Comparison of ENCODE assay signal across 1 cellular context in the genomic region with DNA sequence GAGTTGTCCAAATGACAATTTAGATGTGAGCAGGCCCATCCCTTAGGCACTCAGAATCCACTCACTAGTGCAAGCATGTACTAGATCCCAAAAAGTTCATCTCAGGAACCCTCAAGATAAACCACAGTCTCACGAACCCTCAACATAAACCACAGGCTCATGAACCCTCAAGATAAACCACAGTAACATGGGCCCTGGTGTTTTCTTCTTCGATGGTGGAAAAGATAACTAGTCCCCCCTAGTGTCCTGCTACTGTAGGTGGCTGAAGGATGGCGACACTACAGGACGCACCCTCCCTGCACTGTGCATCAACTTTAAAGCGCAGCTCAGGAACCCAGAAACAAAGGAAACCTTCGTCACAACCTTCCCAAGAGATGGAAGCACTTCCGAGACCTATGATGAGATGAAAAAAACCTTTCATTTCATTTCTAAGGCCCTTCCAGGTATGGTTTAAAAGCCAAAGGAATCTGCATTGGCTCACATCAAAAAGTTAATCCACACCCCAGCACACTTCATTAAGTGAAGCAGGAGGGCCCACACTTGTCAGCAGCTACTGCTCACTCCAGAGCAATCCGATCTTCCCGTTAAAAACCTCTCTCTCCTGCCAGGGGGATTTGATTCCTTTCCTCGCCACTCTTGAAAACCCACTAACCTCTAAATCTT.
TF ChIP-seq lines count a peak whose summit lies in the region.

No MANE protein-coding gene starts in this region.

TF ChIP-seq in HepG2, 621 proteins besides CTCF, POLR2A, EP300 and RAD21:
- TF ChIP-seq, protein P1, sequence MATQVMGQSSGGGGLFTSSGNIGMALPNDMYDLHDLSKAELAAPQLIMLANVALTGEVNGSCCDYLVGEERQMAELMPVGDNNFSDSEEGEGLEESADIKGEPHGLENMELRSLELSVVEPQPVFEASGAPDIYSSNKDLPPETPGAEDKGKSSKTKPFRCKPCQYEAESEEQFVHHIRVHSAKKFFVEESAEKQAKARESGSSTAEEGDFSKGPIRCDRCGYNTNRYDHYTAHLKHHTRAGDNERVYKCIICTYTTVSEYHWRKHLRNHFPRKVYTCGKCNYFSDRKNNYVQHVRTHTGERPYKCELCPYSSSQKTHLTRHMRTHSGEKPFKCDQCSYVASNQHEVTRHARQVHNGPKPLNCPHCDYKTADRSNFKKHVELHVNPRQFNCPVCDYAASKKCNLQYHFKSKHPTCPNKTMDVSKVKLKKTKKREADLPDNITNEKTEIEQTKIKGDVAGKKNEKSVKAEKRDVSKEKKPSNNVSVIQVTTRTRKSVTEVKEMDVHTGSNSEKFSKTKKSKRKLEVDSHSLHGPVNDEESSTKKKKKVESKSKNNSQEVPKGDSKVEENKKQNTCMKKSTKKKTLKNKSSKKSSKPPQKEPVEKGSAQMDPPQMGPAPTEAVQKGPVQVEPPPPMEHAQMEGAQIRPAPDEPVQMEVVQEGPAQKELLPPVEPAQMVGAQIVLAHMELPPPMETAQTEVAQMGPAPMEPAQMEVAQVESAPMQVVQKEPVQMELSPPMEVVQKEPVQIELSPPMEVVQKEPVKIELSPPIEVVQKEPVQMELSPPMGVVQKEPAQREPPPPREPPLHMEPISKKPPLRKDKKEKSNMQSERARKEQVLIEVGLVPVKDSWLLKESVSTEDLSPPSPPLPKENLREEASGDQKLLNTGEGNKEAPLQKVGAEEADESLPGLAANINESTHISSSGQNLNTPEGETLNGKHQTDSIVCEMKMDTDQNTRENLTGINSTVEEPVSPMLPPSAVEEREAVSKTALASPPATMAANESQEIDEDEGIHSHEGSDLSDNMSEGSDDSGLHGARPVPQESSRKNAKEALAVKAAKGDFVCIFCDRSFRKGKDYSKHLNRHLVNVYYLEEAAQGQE (IDR thresholded peaks at IDR 0.05; ENCODE audit: borderline replicate concordance in 1 of 2, low read depth in 1 of 2, low read length in 2 of 2): no peak
- TF ChIP-seq MNT (IDR thresholded peaks at IDR 0.05) (no peak), SMC3 (IDR thresholded peaks at IDR 0.05; ENCODE audit: low read length) (peak; percentile 51; the same call in 1 of the 2 replicates), ERF (CRISPR knock-in tag; IDR thresholded peaks at IDR 0.05) (0 out of 2 replicates have a peak, but pooled peaks have one; percentile 21), STAG1 (CRISPR knock-in tag; IDR thresholded peaks at IDR 0.05) (peak; percentile 75), SAP130 (CRISPR knock-in tag; IDR thresholded peaks at IDR 0.05; ENCODE audit: low read depth) (peak; percentile 32; the same call in 1 of the 2 replicates), ZBTB33 (CRISPR knock-in tag; IDR thresholded peaks at IDR 0.05) (0 out of 2 replicates have a peak, but pooled peaks have one; percentile 19)
- TF ChIP-seq, protein P2, sequence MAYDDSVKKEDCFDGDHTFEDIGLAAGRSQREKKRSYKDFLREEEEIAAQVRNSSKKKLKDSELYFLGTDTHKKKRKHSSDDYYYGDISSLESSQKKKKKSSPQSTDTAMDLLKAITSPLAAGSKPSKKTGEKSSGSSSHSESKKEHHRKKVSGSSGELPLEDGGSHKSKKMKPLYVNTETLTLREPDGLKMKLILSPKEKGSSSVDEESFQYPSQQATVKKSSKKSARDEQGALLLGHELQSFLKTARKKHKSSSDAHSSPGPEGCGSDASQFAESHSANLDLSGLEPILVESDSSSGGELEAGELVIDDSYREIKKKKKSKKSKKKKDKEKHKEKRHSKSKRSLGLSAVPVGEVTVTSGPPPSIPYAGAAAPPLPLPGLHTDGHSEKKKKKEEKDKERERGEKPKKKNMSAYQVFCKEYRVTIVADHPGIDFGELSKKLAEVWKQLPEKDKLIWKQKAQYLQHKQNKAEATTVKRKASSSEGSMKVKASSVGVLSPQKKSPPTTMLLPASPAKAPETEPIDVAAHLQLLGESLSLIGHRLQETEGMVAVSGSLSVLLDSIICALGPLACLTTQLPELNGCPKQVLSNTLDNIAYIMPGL (CRISPR knock-in tag; IDR thresholded peaks at IDR 0.05; ENCODE audit: borderline replicate concordance in 1 of 2, low read depth in 1 of 2): peak in 1 of 2 experiments; percentile 27; a peak in 1 of 4 replicates
